In the genomic region with DNA sequence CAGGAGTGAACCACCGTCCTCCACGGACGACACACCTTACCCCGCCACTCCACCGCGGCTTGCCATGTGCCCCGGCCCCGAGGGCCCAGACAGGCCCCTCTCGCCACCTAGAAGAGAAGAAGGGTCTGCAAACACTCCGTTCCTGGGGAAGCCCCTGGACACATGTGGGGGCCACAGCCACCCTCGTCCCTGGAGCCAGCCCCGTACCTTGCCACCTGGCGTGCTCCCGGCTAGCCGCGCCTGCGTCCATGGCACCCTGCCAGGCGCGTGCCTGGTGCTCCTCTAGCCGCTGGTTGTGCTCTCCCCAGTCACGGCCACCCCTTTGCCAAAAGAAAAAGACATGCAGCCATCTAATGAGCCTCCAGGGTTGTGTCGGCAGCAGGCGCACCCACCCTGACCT, we compare ENCODE assay signal across 22 cellular contexts. TPM values are rescaled to one million over a fixed set of nuclear protein-coding genes. Genes with fewer than 3 reads are reported as not detected.
DNase-seq lines count a peak whose midpoint lies in the region; ATAC-seq and TF ChIP-seq lines count a peak whose summit lies in the region.
"Had no signal": no experiment of that assay in that cellular context is flagged by ENCODE, and none has a peak within 500 bp of the region (broad histone marks: within the 10 kb centered on the region; RNA-seq: fewer than 3 reads in every experiment).

No MANE protein-coding gene starts in this region.

- no peak for ATAC-seq in GM19395 (IDR thresholded peaks at IDR 0.05; ENCODE audit: unreplicated experiment)
- ATAC-seq in lower lobe of right lung: no peak
- ATAC-seq: stimulated activated naive CD8-positive, alpha-beta T cell treated with anti-CD3 and anti-CD28 coated beads, Interleukin-15, Interleukin-2, amounts not matched to agents 100 U/mL and 50 U/mL, for 24 hours; upper lobe of right lung had no signal

- intact Hi-C loops in posterior vena cava (cut with DNase I) (loop anchor here in 1 of 2 donors (10.0 kb wide), 2 partner anchors 443 to 543 kb away; no protein-coding TSS in a partner anchor), lower lobe of right lung (cut with DNase I) (no loop called here)

- H3K4me1 ChIP-seq in lower lobe of right lung: no peaks in the 10 kb centered on the region
- H3K4me1 ChIP-seq: upper lobe of right lung had no signal

- H3K27me3 ChIP-seq in lower lobe of right lung (ENCODE audit: low read depth): no peaks in the 10 kb centered on the region
- H3K27me3 ChIP-seq: upper lobe of right lung had no signal

- H3K27ac ChIP-seq in lower lobe of right lung: no peak overlapping the region
- H3K27ac ChIP-seq: PC-9, skin epidermis, upper lobe of right lung had no signal

- DNase-seq in NCI-H345 (lab: John Stamatoyannopoulos, UW): peak; percentile 54
- no peak for DNase-seq in NCI-H345 treated with DMSO at 0.1 percent for 48 hours (lab: John Stamatoyannopoulos, UW; ENCODE audit: unreplicated experiment)
- DNase-seq in DMS53 (lab: John Stamatoyannopoulos, UW): peak; percentile 90
- peak; percentile 87 for DNase-seq in NCI-H510A treated with DMSO at 0.1 percent for 48 hours (lab: John Stamatoyannopoulos, UW)
- DNase-seq in posterior vena cava (ENCODE audit: low spot score): peak; percentile 78
- DNase-seq in lower lobe of right lung: no peak
- DNase-seq in GM19240 (ENCODE audit: insufficient read length, low spot score): no peak
- DNase-seq: activated CD4-positive, alpha-beta memory T cell treated with anti-CD3 and anti-CD28 coated beads, Interleukin-2, amount 10 ng/mL, durations not matched to agents 7 days and 5 days; activated CD4-positive, CD25-positive, alpha-beta regulatory T cell treated with anti-CD3 and anti-CD28 coated beads, Interleukin-2, amount 50 U/mL, for 72 hours; activated naive CD8-positive, alpha-beta T cell treated with anti-CD3 and anti-CD28 coated beads for 36 hours; CD4-positive, CD25-positive, alpha-beta regulatory T cell; EL; Karpas-422; NCI-H146; NCI-H524 treated with DMSO at 0.1 percent for 48 hours; PC-9; retina; stimulated activated naive CD8-positive, alpha-beta T cell treated with anti-CD3 and anti-CD28 coated beads, Interleukin-15, Interleukin-2, amounts not matched to agents 100 U/mL and 50 U/mL, for 24 hours; upper lobe of right lung had no signal

- TF ChIP-seq CTCF in lower lobe of right lung (IDR thresholded peaks at IDR 0.05): no peak

- peaks cover 76% of the 10 kb centered on the region for H3K36me3 ChIP-seq in lower lobe of right lung

- no peaks in the 10 kb centered on the region for H3K9me3 ChIP-seq in lower lobe of right lung
- H3K9me3 ChIP-seq: upper lobe of right lung had no signal

- no peak overlapping the region for H3K4me3 ChIP-seq in lower lobe of right lung
- H3K4me3 ChIP-seq: PC-9, SK-N-MC, skin epidermis, upper lobe of right lung had no signal

RNA-seq across cellular contexts. Expression of a gene that starts 19.9 kb away (rescaled TPM):
- total RNA-seq in posterior vena cava (under 1 TPM; 0.42 to 0.43 TPM), lower lobe of right lung (3.9 TPM)

RNA-seq across cellular contexts. Expression of a gene that starts 34.9 kb away (rescaled TPM):
- total RNA-seq in posterior vena cava (10 to 100 TPM; 50.9 to 57.3 TPM), lower lobe of right lung (81.8 TPM)

RNA-seq across cellular contexts. Expression of a gene that starts 35.2 kb away (rescaled TPM):
- total RNA-seq in posterior vena cava: 10 to 100 TPM; 49.4 to 50.5 TPM
- total RNA-seq in lower lobe of right lung: 87.1 TPM

Comparison
In these comparisons a context has a peak if more than half of its experiments do, and no peak if none do; other contexts are left out.
1. DNase-seq: peak in NCI-H345 (single experiment), DMS53 (single experiment), NCI-H510A treated with DMSO at 0.1 percent for 48 hours (single experiment) and posterior vena cava (single experiment); none in NCI-H345 treated with DMSO at 0.1 percent for 48 hours (single experiment), lower lobe of right lung (single experiment) and GM19240 (single experiment).